In the genomic region with DNA sequence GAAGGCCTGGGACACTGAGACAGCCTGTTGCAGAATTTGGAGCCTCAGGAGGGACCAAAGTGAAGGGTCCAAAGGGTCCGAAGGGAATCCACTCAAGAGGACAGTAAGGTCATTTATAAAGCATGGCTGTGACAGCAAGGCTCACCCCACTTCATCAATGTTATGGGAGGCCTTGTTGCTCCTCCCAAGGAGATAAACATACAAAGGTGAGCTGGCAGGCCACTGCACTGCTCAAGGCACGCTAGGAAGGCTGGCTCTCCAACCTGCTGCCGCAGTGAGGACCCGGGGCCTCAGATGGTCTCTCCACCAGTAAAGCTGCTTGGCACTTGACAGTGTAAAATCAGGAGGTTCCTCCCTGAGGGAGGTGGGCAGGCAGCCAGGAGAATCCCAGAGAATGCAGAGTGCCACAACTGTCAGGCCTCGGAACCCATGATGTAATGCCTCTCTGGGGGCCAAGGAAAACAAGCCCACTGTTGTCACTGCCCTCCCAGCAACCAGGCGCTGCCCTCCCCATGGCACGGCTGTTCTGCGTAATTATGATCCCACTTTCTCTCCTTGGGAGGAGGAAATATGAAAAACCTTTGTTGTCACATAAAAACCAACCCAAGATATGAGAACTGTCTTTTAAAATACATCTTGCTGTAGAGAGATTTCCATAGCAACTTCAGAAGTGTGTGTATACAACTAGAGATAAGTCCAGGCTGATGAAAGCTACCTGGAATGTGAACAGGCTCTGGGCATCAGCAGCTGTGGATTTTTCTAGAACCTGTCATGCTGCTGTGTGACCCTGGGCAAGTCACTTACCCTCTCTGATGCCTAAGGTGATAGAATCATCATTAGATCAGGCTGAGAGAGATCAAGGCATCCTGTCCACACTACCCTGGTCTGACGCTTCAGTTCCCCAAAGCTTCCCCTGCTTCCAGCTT, we compare ENCODE assay signal across 8 cellular contexts.
DNase-seq lines count a peak whose midpoint lies in the region; ATAC-seq and TF ChIP-seq lines count a peak whose summit lies in the region.
"Had no signal": no experiment of that assay in that cellular context is flagged by ENCODE, and none has a peak within 500 bp of the region (broad histone marks: within the 10 kb centered on the region; RNA-seq: fewer than 3 reads in every experiment).

No MANE protein-coding gene starts in this region.

- WGBS in thyroid gland, 2 donors, result 69% methylated on average over 8 to 9 of the region's 9 CpGs

- H3K9me3 ChIP-seq in right atrium auricular region (no peaks in the 10 kb centered on the region), stomach smooth muscle (ENCODE audit: control insufficient read depth in 2 of 2, low read length in 2 of 2) (no peaks in the 10 kb centered on the region), thyroid gland (no peaks in the 10 kb centered on the region)

- intact Hi-C loops in thyroid gland (cut with DNase I), result no loop called here

- ATAC-seq in GM21367 (IDR thresholded peaks at IDR 0.05; ENCODE audit: unreplicated experiment), result no peak
- ATAC-seq: stimulated activated memory B cell treated with anti-CD40 and anti-IgM and Interleukin-4, amounts not matched to agents 10 μg/mL and 1 μg/mL and 100 μg/mL, for 72 hours had no signal

- H3K36me3 ChIP-seq in right atrium auricular region (no peaks in the 10 kb centered on the region), stomach smooth muscle (ENCODE audit: control insufficient read depth in 2 of 2, insufficient read depth in 2 of 2, low read length in 2 of 2) (peaks cover 0 to 3% of the 10 kb centered on the region in 2 donors), thyroid gland (no peaks in the 10 kb centered on the region)

- H3K4me1 ChIP-seq in right atrium auricular region (peaks cover 0 to 23% of the 10 kb centered on the region in 2 donors), stomach smooth muscle (ENCODE audit: control insufficient read depth, insufficient read depth, low read length) (peaks cover 14% of the 10 kb centered on the region), thyroid gland (peaks cover 0 to 9% of the 10 kb centered on the region in 2 donors)

- TF ChIP-seq POLR2A in thyroid gland (IDR thresholded peaks at IDR 0.05), result no peak

- no peak overlapping the region for H3K4me3 ChIP-seq in right atrium auricular region
- H3K4me3 ChIP-seq in stomach smooth muscle (ENCODE audit: low read length in 2 of 2), result no peak overlapping the region
- H3K4me3 ChIP-seq in thyroid gland (replicated peaks in 1 of 3), result no peak overlapping the region

- peak; percentile 95 for DNase-seq in NCI-H1694 (lab: John Stamatoyannopoulos, UW)
- DNase-seq in astrocyte of the hippocampus (ENCODE audit: low read depth, low spot score), result peak; percentile 88
- DNase-seq in right atrium auricular region (ENCODE audit: low spot score), result peak; percentile 74
- DNase-seq in thyroid gland, result no peak
- DNase-seq in activated naive CD4-positive, alpha-beta T cell treated with anti-CD3 and anti-CD28 coated beads, Interleukin-2, amount 50 U/mL, for 16 hours, result no peak

- H3K27ac ChIP-seq in right atrium auricular region (peak overlapping the region; percentile 18 to 46), stomach smooth muscle (ENCODE audit: low read length) (peak overlapping the region; percentile 55), thyroid gland (no peak overlapping the region)

- TF ChIP-seq CTCF in right atrium auricular region (IDR thresholded peaks at IDR 0.05), result no peak
- no peak for TF ChIP-seq CTCF in thyroid gland (IDR thresholded peaks at IDR 0.05)

- H3K27me3 ChIP-seq in right atrium auricular region (no peaks in the 10 kb centered on the region), stomach smooth muscle (ENCODE audit: control insufficient read depth in 1 of 2, insufficient read depth in 2 of 2, low read length in 2 of 2) (peaks cover 0 to 5% of the 10 kb centered on the region in 2 donors), thyroid gland (no peaks in the 10 kb centered on the region)

- peak overlapping the region in 1 of 2 donors; percentile 31 for H3K9ac ChIP-seq in stomach smooth muscle (ENCODE audit: low read length in 2 of 2)

Comparison
In these comparisons a context has a peak if more than half of its experiments do, and no peak if none do; other contexts are left out.
1. DNase-seq: peak in NCI-H1694 (single experiment), astrocyte of the hippocampus (single experiment) and right atrium auricular region (single experiment); none in thyroid gland (0 of 2) and activated naive CD4-positive, alpha-beta T cell treated with anti-CD3 and anti-CD28 coated beads, Interleukin-2, amount 50 U/mL, for 16 hours (single experiment).
2. H3K27ac ChIP-seq: peak in right atrium auricular region (2 of 2) and stomach smooth muscle (single experiment); none in thyroid gland (0 of 3).